ENCODE assay signal across 7 cellular contexts in the genomic region with DNA sequence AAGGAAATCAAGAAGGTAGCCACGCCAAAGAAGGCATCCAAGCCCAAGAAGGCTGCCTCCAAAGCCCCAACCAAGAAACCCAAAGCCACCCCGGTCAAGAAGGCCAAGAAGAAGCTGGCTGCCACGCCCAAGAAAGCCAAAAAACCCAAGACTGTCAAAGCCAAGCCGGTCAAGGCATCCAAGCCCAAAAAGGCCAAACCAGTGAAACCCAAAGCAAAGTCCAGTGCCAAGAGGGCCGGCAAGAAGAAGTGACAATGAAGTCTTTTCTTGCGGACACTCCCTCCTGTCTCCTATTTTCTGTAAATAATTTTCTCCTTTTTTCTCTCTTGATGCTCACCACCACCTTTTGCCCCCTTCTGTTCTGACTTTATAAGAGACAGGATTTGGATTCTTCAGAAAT. TPM values are rescaled to one million over a fixed set of nuclear protein-coding genes. Genes with fewer than 3 reads are reported as not detected.
DNase-seq lines count a peak whose midpoint lies in the region; ATAC-seq and TF ChIP-seq lines count a peak whose summit lies in the region.
"Had no signal": no experiment of that assay in that cellular context is flagged by ENCODE, and none has a peak within 500 bp of the region (broad histone marks: within the 10 kb centered on the region; RNA-seq: fewer than 3 reads in every experiment).

No MANE protein-coding gene starts in this region.

- intact Hi-C loops in activated CD8-positive, alpha-beta T cell treated with anti-CD3 and anti-CD28 coated beads for 36 hours (cut with micrococcal nuclease), result no loop called here
- intact Hi-C loops in lower lobe of right lung (cut with DNase I), result no loop called here

- H3K36me3 Mint-ChIP-seq in activated CD8-positive, alpha-beta T cell treated with anti-CD3 and anti-CD28 coated beads for 36 hours (ENCODE audit: low read depth), result no peaks in the 10 kb centered on the region

- H3K36me3 ChIP-seq in lower lobe of right lung, result no peaks in the 10 kb centered on the region

- no peak overlapping the region for H3K27ac Mint-ChIP-seq in activated CD8-positive, alpha-beta T cell treated with anti-CD3 and anti-CD28 coated beads for 36 hours

- no peaks in the 10 kb centered on the region for H3K27me3 ChIP-seq in AG04450 (ENCODE audit: control insufficient read depth, insufficient read depth, low read length)
- H3K27me3 ChIP-seq in lower lobe of right lung (ENCODE audit: low read depth), result no peaks in the 10 kb centered on the region

- no peaks in the 10 kb centered on the region for H3K9me3 Mint-ChIP-seq in activated CD8-positive, alpha-beta T cell treated with anti-CD3 and anti-CD28 coated beads for 36 hours

- no peaks in the 10 kb centered on the region; the same call in 1 of the 2 replicates for H3K9me3 ChIP-seq in AG04450 (ENCODE audit: control insufficient read depth, insufficient read depth, low read length)
- H3K9me3 ChIP-seq in lower lobe of right lung, result no peaks in the 10 kb centered on the region

- peaks cover 55% of the 10 kb centered on the region for H3K4me1 ChIP-seq in lower lobe of right lung

- H3K4me3 ChIP-seq in AG04450 (ENCODE audit: low read depth, low read length) (peak overlapping the region; percentile 80), lower lobe of right lung (peak overlapping the region; percentile 72)

- POLR2A ChIA-PET in AG04450 (lab: Yijun Ruan, JAX), result no interaction called here
- POLR2A ChIA-PET in activated CD8-positive, alpha-beta T cell treated with anti-CD3 and anti-CD28 coated beads for 36 hours (lab: Charles Lee), result interaction anchor here (3.2 kb wide), 1 partner anchor 197 kb away, joined by 7 read pairs; a partner anchor contains a TSS

- TF ChIP-seq CTCF in AG04450 (IDR thresholded peaks at IDR 0.05; ENCODE audit: low read depth, low read length) (no peak), lower lobe of right lung (IDR thresholded peaks at IDR 0.05) (no peak)
- no peak for TF ChIP-seq CTCF in activated CD8-positive, alpha-beta T cell treated with anti-CD3 and anti-CD28 coated beads for 36 hours (IDR thresholded peaks at IDR 0.05)

- H3K4me1 Mint-ChIP-seq in activated CD8-positive, alpha-beta T cell treated with anti-CD3 and anti-CD28 coated beads for 36 hours (ENCODE audit: low read depth), result peaks cover 36% of the 10 kb centered on the region

- peak overlapping the region; percentile 59 for H3K4me3 Mint-ChIP-seq in activated CD8-positive, alpha-beta T cell treated with anti-CD3 and anti-CD28 coated beads for 36 hours

- no peak for ATAC-seq in activated CD8-positive, alpha-beta T cell treated with anti-CD3 and anti-CD28 coated beads for 36 hours
- ATAC-seq in lower lobe of right lung (no peak), HG02588 (IDR thresholded peaks at IDR 0.05; ENCODE audit: unreplicated experiment) (no peak), GM19351 (IDR thresholded peaks at IDR 0.05; ENCODE audit: unreplicated experiment) (no peak)

- DNase-seq in AG04450 (ENCODE audit: low read depth, low spot score) (no peak), lower lobe of right lung (no peak), NCI-H2107 treated with DMSO at 0.1 percent for 48 hours (lab: John Stamatoyannopoulos, UW; ENCODE audit: unreplicated experiment) (no peak)
- no peak for DNase-seq in activated CD8-positive, alpha-beta T cell treated with anti-CD3 and anti-CD28 coated beads for 36 hours

- H3K27ac ChIP-seq in AG04450 (ENCODE audit: low read depth, low read length), result no peak overlapping the region
- H3K27ac ChIP-seq in lower lobe of right lung, result peak overlapping the region; percentile 91

- H3K27me3 Mint-ChIP-seq in activated CD8-positive, alpha-beta T cell treated with anti-CD3 and anti-CD28 coated beads for 36 hours, result peaks cover 52% of the 10 kb centered on the region

- CTCF ChIA-PET in AG04450 (lab: Charles Lee), result no interaction called here
- CTCF ChIA-PET in activated CD8-positive, alpha-beta T cell treated with anti-CD3 and anti-CD28 coated beads for 36 hours (lab: Charles Lee), result interaction anchor here (5.8 kb wide), 1 partner anchor 13 kb away, joined by 73 read pairs; no protein-coding TSS in a partner anchor

RNA-seq across cellular contexts. Expression of a gene that starts 1.9 kb away (rescaled TPM):
- 8.9 and 13.2 TPM in 2 replicates for polyA plus RNA-seq in AG04450 (2011; rRNA removed)
- polyA minus RNA-seq in AG04450 (2011; rRNA and poly(A)+ RNA removed), result 7.3 and 17.3 TPM in 2 replicates
- total RNA-seq in activated CD8-positive, alpha-beta T cell treated with anti-CD3 and anti-CD28 coated beads for 36 hours, result 10 to 100 TPM; 19.0 to 20.4 TPM
- 7.1 TPM for total RNA-seq in lower lobe of right lung

RNA-seq across cellular contexts. Expression of a gene that starts 17.3 kb away (rescaled TPM):
- not detected in 2 replicates for polyA plus RNA-seq in AG04450 (2011; rRNA removed)
- polyA minus RNA-seq in AG04450 (2011; rRNA and poly(A)+ RNA removed), result not detected in 2 replicates
- total RNA-seq in activated CD8-positive, alpha-beta T cell treated with anti-CD3 and anti-CD28 coated beads for 36 hours, result not detected
- not detected for total RNA-seq in lower lobe of right lung
- total RNA-seq: M059J had no signal

RNA-seq across cellular contexts. Expression of a gene that starts 38.3 kb away (rescaled TPM):
- polyA plus RNA-seq in AG04450 (2011; rRNA removed), result 11.2 and 13.8 TPM in 2 replicates
- polyA minus RNA-seq in AG04450 (2011; rRNA and poly(A)+ RNA removed), result 8.9 and 22.5 TPM in 2 replicates
- 10 to 100 TPM; 17.2 to 17.5 TPM for total RNA-seq in activated CD8-positive, alpha-beta T cell treated with anti-CD3 and anti-CD28 coated beads for 36 hours
- total RNA-seq in lower lobe of right lung, result 18.3 TPM

RNA-seq across cellular contexts. Expression of a gene that starts 43.3 kb away (rescaled TPM):
- 833 and 867 TPM in 2 replicates for polyA plus RNA-seq in AG04450 (2011; rRNA removed)
- 654 and 673 TPM in 2 replicates for polyA minus RNA-seq in AG04450 (2011; rRNA and poly(A)+ RNA removed)
- 100 to 1,000 TPM; 687 to 694 TPM for total RNA-seq in activated CD8-positive, alpha-beta T cell treated with anti-CD3 and anti-CD28 coated beads for 36 hours
- 385 TPM for total RNA-seq in lower lobe of right lung
